In the genomic region with DNA sequence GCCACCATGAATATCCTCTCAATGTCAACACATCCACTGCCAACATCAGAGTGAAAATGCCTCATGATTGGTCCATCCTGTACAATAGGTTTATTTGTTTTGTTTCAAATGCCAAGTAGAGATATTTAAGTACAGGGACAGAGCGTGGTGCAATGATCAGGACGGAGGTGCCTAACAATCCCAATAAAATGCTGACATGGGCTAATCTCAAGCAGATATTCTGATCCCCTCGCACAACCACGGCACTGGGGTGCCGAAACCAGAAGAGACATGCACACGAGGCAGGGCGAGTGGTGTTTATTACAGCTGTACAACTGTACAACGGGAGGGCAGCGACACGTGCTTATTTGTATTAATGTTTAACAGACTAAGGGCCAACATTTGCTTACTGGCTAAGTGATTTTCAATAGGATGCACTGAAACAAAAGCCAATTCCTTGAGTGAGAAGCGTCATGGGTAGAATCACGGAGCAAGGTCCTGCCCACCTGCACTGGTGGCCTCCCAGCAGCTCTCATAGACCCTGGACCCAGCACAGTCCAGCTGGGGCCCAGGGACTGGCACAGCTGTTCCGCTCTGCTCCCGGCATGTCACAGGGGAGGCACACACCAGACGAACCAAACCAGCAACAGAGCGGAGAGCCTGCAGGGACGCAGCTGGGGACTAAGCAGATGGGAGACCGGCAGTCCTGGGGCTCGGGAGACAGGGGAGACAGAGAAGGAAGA, we compare ENCODE assay signal across 9 cellular contexts.
DNase-seq lines count a peak whose midpoint lies in the region; ATAC-seq lines count a peak whose summit lies in the region.
"Had no signal": no experiment of that assay in that cellular context is flagged by ENCODE, and none has a peak within 500 bp of the region (broad histone marks: within the 10 kb centered on the region; RNA-seq: fewer than 3 reads in every experiment).

No MANE protein-coding gene starts in this region.

- no peak overlapping the region for H2BK15ac ChIP-seq in mesenchymal stem cell (ENCODE audit: low read depth, poor library complexity, severe bottlenecking)

- H3K36me3 ChIP-seq in mesenchymal stem cell (ENCODE audit: control insufficient read depth in 1 of 2, insufficient read depth in 2 of 2, low read depth in 1 of 2, low read length in 2 of 2) (peaks cover 0 to 10% of the 10 kb centered on the region in 2 experiments), thymus (ENCODE audit: control insufficient read depth, insufficient read depth) (peaks cover 2% of the 10 kb centered on the region)

- H3K79me1 ChIP-seq in mesenchymal stem cell (replicated peaks; ENCODE audit: low read length, poor library complexity, severe bottlenecking), result peaks cover 39% of the 10 kb centered on the region

- H3K4ac ChIP-seq in mesenchymal stem cell (ENCODE audit: low read depth in 1 of 2, low read length in 2 of 2), result no peak overlapping the region

- peak; percentile 59 for DNase-seq in activated effector memory CD4-positive, alpha-beta T cell treated with anti-CD3 and anti-CD28 coated beads, Interleukin-2, amount 50 U/mL, for 16 hours
- DNase-seq in activated effector memory CD4-positive, alpha-beta T cell treated with Interleukin-2 at 50 U/mL for 16 hours, result no peak
- DNase-seq in activated naive CD8-positive, alpha-beta T cell treated with anti-CD3 and anti-CD28 coated beads for 36 hours, result no peak
- DNase-seq in mesenchymal stem cell (no peak), retina (no peak), NCI-H69 (lab: John Stamatoyannopoulos, UW) (no peak)
- DNase-seq: NCI-H1105 treated with DMSO at 0.1 percent for 48 hours had no signal

- peak overlapping the region in 1 of 2 experiments; percentile 11 for H3K18ac ChIP-seq in mesenchymal stem cell (ENCODE audit: low read depth in 1 of 2, low read length in 2 of 2)

- no peaks in the 10 kb centered on the region for H3K27me3 Mint-ChIP-seq in activated naive CD8-positive, alpha-beta T cell treated with anti-CD3 and anti-CD28 coated beads for 36 hours

- no peak overlapping the region for H3K4me3 ChIP-seq in mesenchymal stem cell (ENCODE audit: insufficient read depth in 1 of 2, low read depth in 1 of 2, low read length in 2 of 2)
- no peak overlapping the region for H3K4me3 ChIP-seq in thymus (ENCODE audit: low read length)

- no peak overlapping the region for H3K23ac ChIP-seq in mesenchymal stem cell (ENCODE audit: low read length in 2 of 2)

- 97% methylated on average over 19 of the region's 19 CpGs for WGBS in mesenchymal stem cell
- WGBS in thymus, result 96% methylated on average over 19 of the region's 19 CpGs

- H3K9me3 Mint-ChIP-seq in activated naive CD8-positive, alpha-beta T cell treated with anti-CD3 and anti-CD28 coated beads for 36 hours, result no peaks in the 10 kb centered on the region

- H3K9ac ChIP-seq in mesenchymal stem cell (ENCODE audit: low read length), result no peak overlapping the region

- no peak overlapping the region for H2BK12ac ChIP-seq in mesenchymal stem cell (ENCODE audit: low read length in 2 of 2)

- H3K4me1 ChIP-seq in mesenchymal stem cell (ENCODE audit: control insufficient read depth, insufficient read depth, low read depth, low read length), result peaks cover 51% of the 10 kb centered on the region
- peaks cover 58% of the 10 kb centered on the region for H3K4me1 ChIP-seq in thymus (ENCODE audit: control insufficient read depth, insufficient read depth, low read length)

- peak overlapping the region; percentile 53 for H4K8ac ChIP-seq in mesenchymal stem cell (ENCODE audit: low read length)

- H4K91ac ChIP-seq in mesenchymal stem cell (ENCODE audit: low read length), result no peak overlapping the region

- H3K4me3 Mint-ChIP-seq in activated naive CD8-positive, alpha-beta T cell treated with anti-CD3 and anti-CD28 coated beads for 36 hours, result no peak overlapping the region

- no peak overlapping the region for H2BK120ac ChIP-seq in mesenchymal stem cell (ENCODE audit: low read depth, low read length)

- H2AK5ac ChIP-seq in mesenchymal stem cell (ENCODE audit: low read length, severe bottlenecking), result peak overlapping the region; percentile 47

- peak overlapping the region in 1 of 2 experiments; percentile 57 for H3K14ac ChIP-seq in mesenchymal stem cell (ENCODE audit: low read length in 2 of 2)

- no peaks in the 10 kb centered on the region for H3K9me3 ChIP-seq in mesenchymal stem cell (ENCODE audit: control insufficient read depth, low read length)
- no peaks in the 10 kb centered on the region for H3K9me3 ChIP-seq in thymus (ENCODE audit: control insufficient read depth)

- no peak for ATAC-seq in GM21526 (IDR thresholded peaks at IDR 0.05; ENCODE audit: low FRiP score, unreplicated experiment)

- peak overlapping the region; percentile 57 for H3K4me2 ChIP-seq in mesenchymal stem cell (ENCODE audit: low read length, poor library complexity, severe bottlenecking)

- H3K27ac ChIP-seq in mesenchymal stem cell (ENCODE audit: low read length, poor library complexity, severe bottlenecking), result peak overlapping the region; percentile 14
- H3K27ac ChIP-seq in thymus (ENCODE audit: low read depth), result peak overlapping the region; percentile 8

- H3K27me3 ChIP-seq in mesenchymal stem cell (ENCODE audit: control insufficient read depth in 1 of 2, insufficient read depth in 1 of 2, low read length in 2 of 2) (no peaks in the 10 kb centered on the region), thymus (ENCODE audit: control insufficient read depth, insufficient read depth) (no peaks in the 10 kb centered on the region)

- no peak overlapping the region for H2AFZ ChIP-seq in mesenchymal stem cell (ENCODE audit: low read depth, low read length)

- peaks cover 67% of the 10 kb centered on the region for H3K4me1 Mint-ChIP-seq in activated naive CD8-positive, alpha-beta T cell treated with anti-CD3 and anti-CD28 coated beads for 36 hours

- H3K36me3 Mint-ChIP-seq in activated naive CD8-positive, alpha-beta T cell treated with anti-CD3 and anti-CD28 coated beads for 36 hours, result peaks cover 1% of the 10 kb centered on the region

- H3K27ac Mint-ChIP-seq in activated naive CD8-positive, alpha-beta T cell treated with anti-CD3 and anti-CD28 coated beads for 36 hours, result peak overlapping the region; percentile 84

- H2BK5ac ChIP-seq in mesenchymal stem cell (ENCODE audit: low read depth, low read length, poor library complexity, severe bottlenecking), result no peak overlapping the region
